ENCODE assay signal across 7 cellular contexts in the genomic region with DNA sequence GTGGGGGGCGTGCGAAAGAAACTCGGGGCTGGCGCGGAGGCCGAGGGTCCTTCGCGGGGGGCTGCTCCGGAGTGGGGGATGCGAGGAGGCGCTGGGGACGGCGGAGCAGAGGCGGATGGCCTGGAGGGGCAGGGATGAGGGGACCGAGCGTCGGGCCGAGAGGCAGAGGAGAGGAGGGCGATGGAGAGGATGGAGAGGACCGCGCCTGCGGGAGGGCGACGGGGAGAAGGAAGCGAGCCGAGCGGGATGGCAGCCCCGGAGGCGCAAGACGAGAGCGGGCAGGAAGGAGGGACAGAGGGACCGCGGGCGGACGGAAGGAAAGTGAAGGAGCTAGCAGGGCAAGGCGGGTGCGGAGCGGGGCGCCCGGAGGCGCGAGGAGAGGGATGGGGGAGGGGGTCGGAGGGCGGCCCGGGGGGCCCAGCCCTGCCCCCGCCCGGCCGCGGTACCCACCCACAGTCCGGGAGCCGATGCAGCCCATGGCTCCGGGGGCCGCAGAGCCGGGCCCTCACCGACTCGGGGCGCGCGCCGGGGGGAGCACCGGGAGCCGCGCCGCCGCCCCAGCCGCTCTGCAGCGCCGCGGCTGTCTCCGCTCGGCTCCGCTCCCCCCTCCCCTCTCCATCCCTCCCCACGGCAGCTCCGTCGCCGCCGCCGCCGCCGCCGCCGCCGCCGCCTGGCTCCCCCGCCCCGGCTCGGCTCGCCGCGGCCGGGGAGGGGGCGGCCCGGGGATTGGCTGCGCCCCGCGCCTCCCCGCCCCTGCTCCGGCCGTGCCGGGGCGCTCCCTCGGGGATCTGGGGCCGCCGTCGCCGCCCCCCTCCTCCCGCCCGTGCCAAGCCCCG. TPM values are rescaled to one million over a fixed set of nuclear protein-coding genes. Genes with fewer than 3 reads are reported as not detected.
A peak's percentile ranks its signal among the peaks of the same experiment; 100 is the strongest.
DNase-seq lines count a peak whose midpoint lies in the region; ATAC-seq and TF ChIP-seq lines count a peak whose summit lies in the region.

A gene (minus strand): TSS at position 588 of the 836 bp plus-strand sequence. CDS start 110 bp downstream, at position 478.

- H3K4me1 ChIP-seq in KMS-11 (ENCODE audit: low read depth, poor library complexity, severe bottlenecking) (no peaks in the 10 kb centered on the region), right atrium auricular region (peaks cover 0 to 15% of the 10 kb centered on the region in 2 donors)

- H3K27me3 ChIP-seq in KMS-11 (ENCODE audit: insufficient read depth, low read depth), result peaks cover 25% of the 10 kb centered on the region; the same call in 1 of the 2 replicates
- H3K27me3 ChIP-seq in right atrium auricular region, result peaks cover 10 to 14% of the 10 kb centered on the region in 2 donors

- H3K4me3 ChIP-seq in KMS-11 (IDR thresholded peaks at IDR 0.05; ENCODE audit: insufficient read depth, low read depth, low read length), result no peak within 1 kb of the TSS
- peak within 1 kb of the TSS; percentile 37 to 61 for H3K4me3 ChIP-seq in right atrium auricular region

- no peak within 1 kb of the TSS for H3K27ac ChIP-seq in KMS-11
- no peak within 1 kb of the TSS for H3K27ac ChIP-seq in right atrium auricular region

- peak; percentile 46 for DNase-seq in activated naive CD4-positive, alpha-beta T cell treated with anti-CD3 and anti-CD28 coated beads, Interleukin-2, amount 50 U/mL, for 16 hours
- no peak for DNase-seq in right atrium auricular region (ENCODE audit: low spot score)
- peak; percentile 69 for DNase-seq in putamen (ENCODE audit: low spot score)
- no peak for DNase-seq in SK-N-DZ (ENCODE audit: low spot score)
- DNase-seq in GOT3 (lab: John Stamatoyannopoulos, UW), result no peak

- peak within 1 kb of the TSS; percentile 96 for H2AFZ ChIP-seq in KMS-11 (ENCODE audit: low read depth)

- no peaks in the 10 kb centered on the region for H4K20me1 ChIP-seq in KMS-11 (ENCODE audit: insufficient read depth)

- TF ChIP-seq CTCF in KMS-11 (conservative IDR thresholded peaks at IDR 0.05; ENCODE audit: low read depth, low read length), result no peak
- TF ChIP-seq CTCF in right atrium auricular region (IDR thresholded peaks at IDR 0.05), result no peak

- no peaks in the 10 kb centered on the region for H3K79me2 ChIP-seq in KMS-11 (ENCODE audit: insufficient read depth, low read depth)

- ATAC-seq in GM18511 (IDR thresholded peaks at IDR 0.05; ENCODE audit: unreplicated experiment), result peak; percentile 51

- no peaks in the 10 kb centered on the region for H3K36me3 ChIP-seq in KMS-11 (ENCODE audit: insufficient read depth)
- H3K36me3 ChIP-seq in right atrium auricular region, result no peaks in the 10 kb centered on the region

- H3K9me3 ChIP-seq in right atrium auricular region, result no peaks in the 10 kb centered on the region

- 0 out of 2 replicates have a peak within 1 kb of the TSS, but pooled peaks have one; percentile 18 for H3K9ac ChIP-seq in KMS-11

- H3K4me2 ChIP-seq in KMS-11, result peak within 1 kb of the TSS; percentile 85

RNA-seq across cellular contexts. Expression of the gene that starts here (rescaled TPM):
- under 1 TPM; 0.08 to 0.48 TPM for total RNA-seq in right atrium auricular region
- polyA plus RNA-seq in SK-N-DZ (2014; cell fraction: cytosol; rRNA removed), result 12.0 and 14.0 TPM in 2 replicates
- polyA plus RNA-seq in SK-N-DZ (2014; cell fraction: nucleus; rRNA removed), result 9.8 and 11.6 TPM in 2 replicates

Comparison
In these comparisons a context has a peak if more than half of its experiments do, and no peak if none do; other contexts are left out.
1. DNase-seq: peak in activated naive CD4-positive, alpha-beta T cell treated with anti-CD3 and anti-CD28 coated beads, Interleukin-2, amount 50 U/mL, for 16 hours (single experiment) and putamen (single experiment); none in right atrium auricular region (single experiment), SK-N-DZ (single experiment) and GOT3 (single experiment).